Comparison of ENCODE assay signal across 9 cellular contexts in the genomic region with DNA sequence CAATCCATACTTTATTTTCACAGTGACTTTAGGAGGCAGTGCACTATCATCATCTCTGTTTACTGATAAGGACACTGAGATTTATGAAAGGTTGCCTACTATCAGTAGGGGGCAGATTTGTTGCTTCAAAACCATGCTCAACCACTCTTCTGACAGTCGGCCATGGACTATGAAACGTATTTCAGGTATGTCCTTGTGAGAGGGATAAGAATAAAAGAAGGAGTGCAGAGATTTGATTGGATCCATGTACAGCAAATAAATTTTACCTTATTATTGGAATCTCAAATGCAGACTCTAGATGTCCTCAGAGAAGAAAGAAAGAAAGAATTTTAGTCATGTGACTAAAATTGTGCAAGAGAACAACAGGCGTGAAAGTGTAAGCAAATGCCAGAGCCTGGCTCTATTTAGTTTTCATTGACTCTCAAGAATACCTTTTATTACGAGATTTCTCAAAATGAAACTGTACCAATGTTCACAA.
DNase-seq lines count a peak whose midpoint lies in the region; ATAC-seq and TF ChIP-seq lines count a peak whose summit lies in the region.
"Had no signal": no experiment of that assay in that cellular context is flagged by ENCODE, and none has a peak within 500 bp of the region (broad histone marks: within the 10 kb centered on the region; RNA-seq: fewer than 3 reads in every experiment).

No MANE protein-coding gene starts in this region.

- H3K4me1 Mint-ChIP-seq in activated CD8-positive, alpha-beta memory T cell treated with anti-CD3 and anti-CD28 coated beads, Interleukin-2, amount 10 ng/mL, durations not matched to agents 7 days and 5 days: peaks cover 14% of the 10 kb centered on the region

- TF ChIP-seq CTCF in brain microvascular endothelial cell (IDR thresholded peaks at IDR 0.05; ENCODE audit: low read depth, low read length, missing control alignments) (peak; percentile 40), psoas muscle (IDR thresholded peaks at IDR 0.05) (peak; percentile 3), body of pancreas (IDR thresholded peaks at IDR 0.05) (peak in 1 of 7 experiments; percentile 24)

- no peaks in the 10 kb centered on the region for H3K9me3 Mint-ChIP-seq in activated CD8-positive, alpha-beta memory T cell treated with anti-CD3 and anti-CD28 coated beads, Interleukin-2, amount 10 ng/mL, durations not matched to agents 7 days and 5 days (ENCODE audit: low read depth)

- no peak for DNase-seq in activated CD8-positive, alpha-beta memory T cell treated with anti-CD3 and anti-CD28 coated beads, Interleukin-2, amount 10 ng/mL, durations not matched to agents 7 days and 5 days
- no peak for DNase-seq in activated CD8-positive, alpha-beta memory T cell treated with anti-CD3 and anti-CD28 coated beads, Interleukin-2, amount 50 U/mL, for 48 hours
- DNase-seq in brain microvascular endothelial cell (peak; percentile 11), psoas muscle (no peak), HAP-1 (ENCODE audit: low spot score in 2 of 2) (no peak), body of pancreas (no peak), NCI-H446 treated with DMSO at 0.1 percent for 48 hours (lab: John Stamatoyannopoulos, UW) (no peak)

- no peak for TF ChIP-seq POLR2A in body of pancreas (IDR thresholded peaks at IDR 0.05)

- H3K4me1 ChIP-seq in psoas muscle: no peaks in the 10 kb centered on the region
- H3K4me1 ChIP-seq in HAP-1: no peaks in the 10 kb centered on the region
- peaks cover 6% of the 10 kb centered on the region for H3K4me1 ChIP-seq in body of pancreas

- no peaks in the 10 kb centered on the region for H3K36me3 Mint-ChIP-seq in activated CD8-positive, alpha-beta memory T cell treated with anti-CD3 and anti-CD28 coated beads, Interleukin-2, amount 10 ng/mL, durations not matched to agents 7 days and 5 days

- CTCF ChIA-PET in activated CD8-positive, alpha-beta memory T cell treated with anti-CD3 and anti-CD28 coated beads, Interleukin-2, amount 10 ng/mL, durations not matched to agents 7 days and 5 days (lab: Charles Lee): interaction anchor here (1.4 to 3.8 kb wide), 4 partner anchors 41 to 429 kb away, joined by 3 to 26 read pairs (median 10); no protein-coding TSS in a partner anchor

- in situ Hi-C loops in brain microvascular endothelial cell (cut with HindIII; ENCODE audit: low pct_ligation_motif_present, low sequenced_read_pairs): no loop called here
- in situ Hi-C loops in HAP-1 (cut with MboI; ENCODE audit: low sequenced_read_pairs): no loop called here

- no peak overlapping the region for H3K27ac Mint-ChIP-seq in activated CD8-positive, alpha-beta memory T cell treated with anti-CD3 and anti-CD28 coated beads, Interleukin-2, amount 10 ng/mL, durations not matched to agents 7 days and 5 days

- H3K9me3 ChIP-seq in psoas muscle (no peaks in the 10 kb centered on the region), HAP-1 (no peaks in the 10 kb centered on the region), body of pancreas (no peaks in the 10 kb centered on the region)

- H3K27ac ChIP-seq in brain microvascular endothelial cell: no peak overlapping the region
- H3K27ac ChIP-seq in psoas muscle: no peak overlapping the region
- H3K27ac ChIP-seq in body of pancreas: no peak overlapping the region
- H3K27ac ChIP-seq: skin epidermis had no signal

- no peak overlapping the region for H3K4me3 Mint-ChIP-seq in activated CD8-positive, alpha-beta memory T cell treated with anti-CD3 and anti-CD28 coated beads, Interleukin-2, amount 10 ng/mL, durations not matched to agents 7 days and 5 days

- H3K27me3 ChIP-seq in brain microvascular endothelial cell (replicated peaks): no peaks in the 10 kb centered on the region
- H3K27me3 ChIP-seq in psoas muscle (ENCODE audit: insufficient read depth in 3 of 3, low read length in 2 of 3): peaks cover 0 to 4% (median 0%) of the 10 kb centered on the region in 3 donors
- H3K27me3 ChIP-seq in HAP-1 (ENCODE audit: low read depth): no peaks in the 10 kb centered on the region
- H3K27me3 ChIP-seq in body of pancreas: no peaks in the 10 kb centered on the region

- intact Hi-C loops in psoas muscle (cut with DNase I) (no loop called here), body of pancreas (cut with DNase I) (no loop called here)

- H3K4me3 ChIP-seq in brain microvascular endothelial cell (ENCODE audit: low read depth, low read length) (no peak overlapping the region), psoas muscle (no peak overlapping the region), HAP-1 (no peak overlapping the region), body of pancreas (no peak overlapping the region)
- H3K4me3 ChIP-seq: skin epidermis had no signal

- ATAC-seq in activated CD8-positive, alpha-beta memory T cell treated with anti-CD3 and anti-CD28 coated beads, Interleukin-2, amount 10 ng/mL, durations not matched to agents 7 days and 5 days: peak; percentile 42
- ATAC-seq in HG03520 (IDR thresholded peaks at IDR 0.05; ENCODE audit: unreplicated experiment) (peak; percentile 50), psoas muscle (peak in 1 of 4 donors; percentile 56), body of pancreas (no peak)

- peaks cover 19% of the 10 kb centered on the region for H3K27me3 Mint-ChIP-seq in activated CD8-positive, alpha-beta memory T cell treated with anti-CD3 and anti-CD28 coated beads, Interleukin-2, amount 10 ng/mL, durations not matched to agents 7 days and 5 days

- 17 to 35% (median 21%) methylated on average over 4 of the region's 4 CpGs for WGBS in psoas muscle, 3 donors
- WGBS in body of pancreas, 2 donors: 16 to 21% methylated on average over 4 of the region's 4 CpGs

- H3K36me3 ChIP-seq in brain microvascular endothelial cell (replicated peaks) (no peaks in the 10 kb centered on the region), psoas muscle (ENCODE audit: insufficient read depth in 1 of 2, low read depth in 1 of 2) (no peaks in the 10 kb centered on the region), HAP-1 (replicated peaks) (no peaks in the 10 kb centered on the region), body of pancreas (replicated peaks in 1 of 2; ENCODE audit: insufficient read depth in 1 of 2, low read depth in 2 of 2) (no peaks in the 10 kb centered on the region)
